ENCODE assay signal across 19 cellular contexts in genomic region chr1:148383966-148384365, GRCh38.
"Had no signal": no experiment of that assay in that cellular context is flagged by ENCODE, and none has a peak within 500 bp of the region (broad histone marks: within the 10 kb centered on the region; RNA-seq: fewer than 3 reads in every experiment).

No MANE protein-coding gene starts in this region.

- H3K4me2 ChIP-seq: hepatocyte had no signal

- H3K4me1 ChIP-seq: parathyroid adenoma had no signal

- H3K9me3 ChIP-seq: gastroesophageal sphincter, spleen had no signal

- H3K9ac ChIP-seq: parathyroid adenoma had no signal

- H2AFZ ChIP-seq: hepatocyte, parathyroid adenoma had no signal

- H3K4me3 ChIP-seq: gastroesophageal sphincter, hepatocyte, spleen, tibial nerve had no signal

- FAIRE-seq: kidney had no signal

- H3K27ac ChIP-seq: epithelial cell of prostate, gastroesophageal sphincter, hepatocyte, parathyroid adenoma, spleen, tibial nerve had no signal

- H3K36me3 ChIP-seq: gastroesophageal sphincter, spleen, tibial nerve had no signal

- DNase-seq: activated CD4-positive, alpha-beta memory T cell treated with anti-CD3 and anti-CD28 coated beads for 36 hours; activated CD4-positive, alpha-beta T cell treated with anti-CD3 and anti-CD28 coated beads for 48 hours; activated gamma-delta T cell treated with Interleukin-2 at 50 U/mL for 16 hours; activated naive CD4-positive, alpha-beta T cell treated with anti-CD3 and anti-CD28 coated beads, Interleukin-2, amount 50 U/mL, for 16 hours; activated T-cell treated with anti-CD3 and anti-CD28 coated beads, Interleukin-2, amount 50 U/mL, for 4 hours; amniotic stem cell; kidney; left colon; midbrain; naive thymus-derived CD4-positive, alpha-beta T cell; nucleus accumbens; right cardiac atrium; spleen; stimulated activated naive CD4-positive, alpha-beta T cell treated with Interleukin-2 at 50 U/mL for 16 hours had no signal

- H3K79me2 ChIP-seq: hepatocyte, parathyroid adenoma had no signal
